ENCODE assay signal across 12 cellular contexts in genomic region chr15:74497584-74497983, GRCh38.
DNase-seq lines count a peak whose midpoint lies in the region; ATAC-seq and TF ChIP-seq lines count a peak whose summit lies in the region.
"Had no signal": no experiment of that assay in that cellular context is flagged by ENCODE, and none has a peak within 500 bp of the region (broad histone marks: within the 10 kb centered on the region; RNA-seq: fewer than 3 reads in every experiment).

No MANE protein-coding gene starts in this region.

- TF ChIP-seq CTCF in fibroblast of mammary gland (conservative IDR thresholded peaks at IDR 0.05; ENCODE audit: control insufficient read depth, insufficient read depth, low read depth, low read length), result no peak

- peak; percentile 92 for DNase-seq in DMS53 (lab: John Stamatoyannopoulos, UW)
- peak; percentile 97 for DNase-seq in NCI-H1436 (lab: John Stamatoyannopoulos, UW)
- DNase-seq in NCI-H748 (lab: John Stamatoyannopoulos, UW; ENCODE audit: unreplicated experiment), result peak; percentile 93
- peak; percentile 44 for DNase-seq in fibroblast of mammary gland (ENCODE audit: low read depth)
- DNase-seq: activated CD8-positive, alpha-beta memory T cell treated with anti-CD3 and anti-CD28 coated beads, Interleukin-2, amount 50 U/mL, for 48 hours; body of pancreas; ovary had no signal

- ATAC-seq in GM21528 (IDR thresholded peaks at IDR 0.05; ENCODE audit: low FRiP score, unreplicated experiment) (no peak), GM18502 (IDR thresholded peaks at IDR 0.05; ENCODE audit: poor library complexity, unreplicated experiment) (no peak), HG02588 (IDR thresholded peaks at IDR 0.05; ENCODE audit: unreplicated experiment) (no peak), GM21423 (IDR thresholded peaks at IDR 0.05; ENCODE audit: unreplicated experiment) (no peak)
- ATAC-seq: body of pancreas had no signal

- no peak overlapping the region for H3K4me3 ChIP-seq in fibroblast of mammary gland (ENCODE audit: control insufficient read depth, low read depth, low read length)
- H3K4me3 ChIP-seq: BLaER1 treated with 17β-estradiol and CSF1 and Interleukin-3, amounts not matched to agents 10 nM and 100 nM; body of pancreas; ovary had no signal

Comparison
In these comparisons a context has a peak if more than half of its experiments do, and no peak if none do; other contexts are left out.
1. DNase-seq: peak in every context shown above with its lines; median percentile 97 in NCI-H1436; 93 in NCI-H748; 92 in DMS53; 44 in fibroblast of mammary gland.